Comparison of ENCODE assay signal across 8 cellular contexts in genomic region chr2:43158259-43158880, GRCh38.
DNase-seq lines count a peak whose midpoint lies in the region; ATAC-seq lines count a peak whose summit lies in the region.

No MANE protein-coding gene starts in this region.

- H3K27me3 Mint-ChIP-seq in natural killer cell treated with Interleukin-12 subunit alpha and Interleukin-12 subunit beta and Interleukin-15 and Interleukin-18, amount 100 ng/mL, for 72 hours, result no peaks in the 10 kb centered on the region

- H3K27ac Mint-ChIP-seq in natural killer cell treated with Interleukin-12 subunit alpha and Interleukin-12 subunit beta and Interleukin-15 and Interleukin-18, amount 100 ng/mL, for 72 hours, result peak overlapping the region; percentile 99

- no peaks in the 10 kb centered on the region for H3K36me3 Mint-ChIP-seq in natural killer cell treated with Interleukin-12 subunit alpha and Interleukin-12 subunit beta and Interleukin-15 and Interleukin-18, amount 100 ng/mL, for 72 hours

- peaks cover 39% of the 10 kb centered on the region in 2 donors for H3K4me1 Mint-ChIP-seq in natural killer cell treated with Interleukin-12 subunit alpha and Interleukin-12 subunit beta and Interleukin-15 and Interleukin-18, amount 100 ng/mL, for 72 hours (ENCODE audit: low read depth in 2 of 2)

- peak overlapping the region; percentile 89 for H3K4me3 Mint-ChIP-seq in natural killer cell treated with Interleukin-12 subunit alpha and Interleukin-12 subunit beta and Interleukin-15 and Interleukin-18, amount 100 ng/mL, for 72 hours

- peak; percentile 87 for DNase-seq in A172 (ENCODE audit: low spot score)
- peak; percentile 82 for DNase-seq in HT-29 (ENCODE audit: low spot score)
- peak; percentile 80 for DNase-seq in activated CD4-positive, alpha-beta T cell treated with anti-CD3 and anti-CD28 coated beads for 48 hours
- DNase-seq in epithelial cell of prostate (ENCODE audit: low read depth, low spot score), result peak; percentile 89
- peak; percentile 84 for DNase-seq in natural killer cell treated with Interleukin-12 subunit alpha and Interleukin-12 subunit beta and Interleukin-15 and Interleukin-18, amount 100 ng/mL, for 72 hours (ENCODE audit: low spot score)
- DNase-seq in D341Med (ENCODE audit: low spot score), result no peak
- no peak for DNase-seq in hippocampal formation (lab: John Stamatoyannopoulos, UW)

- H3K27ac ChIP-seq in epithelial cell of prostate, result peak overlapping the region; percentile 98

- peak; percentile 34 for ATAC-seq in GM19395 (IDR thresholded peaks at IDR 0.05; ENCODE audit: unreplicated experiment)
- ATAC-seq in natural killer cell treated with Interleukin-12 subunit alpha and Interleukin-12 subunit beta and Interleukin-15 and Interleukin-18, amount 100 ng/mL, for 72 hours, result peak; percentile 73 to 81

- H3K9me3 Mint-ChIP-seq in natural killer cell treated with Interleukin-12 subunit alpha and Interleukin-12 subunit beta and Interleukin-15 and Interleukin-18, amount 100 ng/mL, for 72 hours, result no peaks in the 10 kb centered on the region

Comparison
In these comparisons a context has a peak if more than half of its experiments do, and no peak if none do; other contexts are left out.
1. DNase-seq: peak in A172 (single experiment), HT-29 (single experiment), activated CD4-positive, alpha-beta T cell treated with anti-CD3 and anti-CD28 coated beads for 48 hours (single experiment), epithelial cell of prostate (single experiment) and natural killer cell treated with Interleukin-12 subunit alpha and Interleukin-12 subunit beta and Interleukin-15 and Interleukin-18, amount 100 ng/mL, for 72 hours (single experiment); none in D341Med (single experiment) and hippocampal formation (0 of 2).